Comparison of ENCODE assay signal across 14 cellular contexts in genomic region chr12:132872975-132873421, GRCh38. TPM values are rescaled to one million over a fixed set of nuclear protein-coding genes. Genes with fewer than 3 reads are reported as not detected.
A peak's percentile ranks its signal among the peaks of the same experiment; 100 is the strongest.
DNase-seq lines count a peak whose midpoint lies in the region; ATAC-seq and TF ChIP-seq lines count a peak whose summit lies in the region.
"Had no signal": no experiment of that assay in that cellular context is flagged by ENCODE, and none has a peak within 500 bp of the region (broad histone marks: within the 10 kb centered on the region; RNA-seq: fewer than 3 reads in every experiment).

No MANE protein-coding gene starts in this region.

- CTCF ChIA-PET in CD8-positive, alpha-beta T cell (lab: Charles Lee): interaction anchor here (0.6 to 2.6 kb wide), 5 partner anchors 11 to 105 kb away, joined by 3 to 7 read pairs (median 4); no protein-coding TSS in a partner anchor
- CTCF ChIA-PET in naive thymus-derived CD4-positive, alpha-beta T cell (lab: Charles Lee): interaction anchor here (0.5 to 1.7 kb wide), 3 partner anchors 31 to 101 kb away, joined by 4 to 6 read pairs (median 4); no protein-coding TSS in a partner anchor

- DNase-seq in CD8-positive, alpha-beta T cell: peak in 5 of 7 experiments; percentile 24 to 70 (median 40)
- DNase-seq in activated naive CD4-positive, alpha-beta T cell treated with anti-CD3 and anti-CD28 coated beads, Interleukin-2, amount 50 U/mL, for 72 hours (ENCODE audit: low spot score in 2 of 2): peak in 1 of 2 donors; percentile 24
- DNase-seq in naive thymus-derived CD4-positive, alpha-beta T cell: peak in 6 of 9 donors; percentile 30 to 54 (median 48)
- no peak for DNase-seq in ecto neural progenitor cell (ENCODE audit: low spot score)
- DNase-seq: BE2C, DMS53, KG1, left lung, NCI-H2171, RPMI8226 had no signal

- intact Hi-C loops in CD8-positive, alpha-beta T cell (cut with DNase I, micrococcal nuclease): loop anchor here (2.0 to 5.0 kb wide), 2 partner anchors 14 to 36 kb away; partner anchors contain the start of gene CHFR (in 1 of the 2)
- intact Hi-C loops in naive thymus-derived CD4-positive, alpha-beta T cell (cut with micrococcal nuclease): loop anchor here (2.0 kb wide), 1 partner anchor 14 kb away; the partner anchor contains the start of gene CHFR (in 2 of the 2)

- H3K27ac Mint-ChIP-seq in CD8-positive, alpha-beta T cell: peak overlapping the region; percentile 94
- peak overlapping the region; percentile 76 for H3K27ac Mint-ChIP-seq in T-helper 1 cell treated with Interleukin-12 subunit alpha and Interleukin-12 subunit beta and Interleukin-4 antibody, amounts not matched to agents 30 μg/mL and 1 μg/mL, for 36 hours
- H3K27ac Mint-ChIP-seq in activated naive CD4-positive, alpha-beta T cell treated with anti-CD3 and anti-CD28 coated beads, Interleukin-2, amount 50 U/mL, for 72 hours: peak overlapping the region; percentile 46 to 85
- peak overlapping the region; percentile 81 to 96 (median 89) for H3K27ac Mint-ChIP-seq in naive thymus-derived CD4-positive, alpha-beta T cell

- peaks cover 21% of the 10 kb centered on the region for H3K4me1 ChIP-seq in CD8-positive, alpha-beta T cell (ENCODE audit: insufficient read depth, low read length)
- H3K4me1 ChIP-seq in naive thymus-derived CD4-positive, alpha-beta T cell (ENCODE audit: control insufficient read depth in 2 of 2, insufficient read depth in 2 of 2, low read length in 2 of 2): peaks cover 4 to 21% of the 10 kb centered on the region in 2 donors
- H3K4me1 ChIP-seq: BE2C, left lung had no signal

- H3K36me3 ChIP-seq in CD8-positive, alpha-beta T cell (ENCODE audit: insufficient read depth, low read length): peaks cover 23% of the 10 kb centered on the region
- H3K36me3 ChIP-seq in naive thymus-derived CD4-positive, alpha-beta T cell (ENCODE audit: control insufficient read depth in 2 of 3, insufficient read depth in 3 of 3, low read length in 3 of 3): peaks cover 0 to 70% (median 24%) of the 10 kb centered on the region in 3 experiments

- H3K9me3 Mint-ChIP-seq in CD8-positive, alpha-beta T cell: no peaks in the 10 kb centered on the region
- H3K9me3 Mint-ChIP-seq in T-helper 1 cell treated with Interleukin-12 subunit alpha and Interleukin-12 subunit beta and Interleukin-4 antibody, amounts not matched to agents 30 μg/mL and 1 μg/mL, for 36 hours: no peaks in the 10 kb centered on the region
- no peaks in the 10 kb centered on the region for H3K9me3 Mint-ChIP-seq in activated naive CD4-positive, alpha-beta T cell treated with anti-CD3 and anti-CD28 coated beads, Interleukin-2, amount 50 U/mL, for 72 hours
- no peaks in the 10 kb centered on the region for H3K9me3 Mint-ChIP-seq in naive thymus-derived CD4-positive, alpha-beta T cell

- H3K9me3 ChIP-seq in CD8-positive, alpha-beta T cell (ENCODE audit: low read length): no peaks in the 10 kb centered on the region
- H3K9me3 ChIP-seq in naive thymus-derived CD4-positive, alpha-beta T cell (ENCODE audit: control insufficient read depth in 2 of 3, low read length in 3 of 3): no peaks in the 10 kb centered on the region
- H3K9me3 ChIP-seq: BE2C, left lung had no signal

- peak overlapping the region; percentile 75 for H3K4me3 Mint-ChIP-seq in CD8-positive, alpha-beta T cell
- peak overlapping the region; percentile 18 for H3K4me3 Mint-ChIP-seq in T-helper 1 cell treated with Interleukin-12 subunit alpha and Interleukin-12 subunit beta and Interleukin-4 antibody, amounts not matched to agents 30 μg/mL and 1 μg/mL, for 36 hours
- peak overlapping the region in 9 of 10 donors; percentile 45 to 81 (median 74) for H3K4me3 Mint-ChIP-seq in naive thymus-derived CD4-positive, alpha-beta T cell

- no peaks in the 10 kb centered on the region for H3K27me3 ChIP-seq in CD8-positive, alpha-beta T cell (ENCODE audit: insufficient read depth, low read length)
- no peaks in the 10 kb centered on the region for H3K27me3 ChIP-seq in naive thymus-derived CD4-positive, alpha-beta T cell (ENCODE audit: control insufficient read depth in 2 of 2, insufficient read depth in 2 of 2, low read length in 2 of 2)
- H3K27me3 ChIP-seq: BE2C, left lung had no signal

- peaks cover 25% of the 10 kb centered on the region for H3K4me1 Mint-ChIP-seq in CD8-positive, alpha-beta T cell (ENCODE audit: low read depth)
- H3K4me1 Mint-ChIP-seq in T-helper 1 cell treated with Interleukin-12 subunit alpha and Interleukin-12 subunit beta and Interleukin-4 antibody, amounts not matched to agents 30 μg/mL and 1 μg/mL, for 36 hours (ENCODE audit: low read depth): peaks cover 20% of the 10 kb centered on the region
- H3K4me1 Mint-ChIP-seq in naive thymus-derived CD4-positive, alpha-beta T cell: peaks cover 10 to 38% (median 27%) of the 10 kb centered on the region in 7 donors

- POLR2A ChIA-PET in CD8-positive, alpha-beta T cell (lab: Charles Lee): interaction anchor here (0.8 to 2.3 kb wide), 8 partner anchors 8 to 111 kb away, joined by 3 to 16 read pairs (median 6); partner anchors contain the start of genes CHFR and GOLGA3
- POLR2A ChIA-PET in naive thymus-derived CD4-positive, alpha-beta T cell (lab: Charles Lee): interaction anchor here (1.5 to 2.9 kb wide), 4 partner anchors 14 to 44 kb away, joined by 4 to 25 read pairs (median 6); partner anchors contain the start of genes CHFR and GOLGA3

- peak; percentile 66 for ATAC-seq in CD8-positive, alpha-beta T cell
- ATAC-seq in activated naive CD4-positive, alpha-beta T cell treated with anti-CD3 and anti-CD28 coated beads, Interleukin-2, amount 50 U/mL, for 72 hours: peak; percentile 73 to 80
- peak; percentile 64 for ATAC-seq in naive thymus-derived CD4-positive, alpha-beta T cell
- ATAC-seq in GM21390 (IDR thresholded peaks at IDR 0.05; ENCODE audit: unreplicated experiment) (no peak), GM21447 (IDR thresholded peaks at IDR 0.05; ENCODE audit: unreplicated experiment) (no peak)
- ATAC-seq: activated CD4-positive, CD25-positive, alpha-beta regulatory T cell treated with anti-CD3 and anti-CD28 coated beads, Interleukin-2, amount 50 U/mL, for 24 hours; left lung had no signal

- no peak overlapping the region for H3K4me3 ChIP-seq in CD8-positive, alpha-beta T cell (ENCODE audit: low read depth, low read length)
- H3K4me3 ChIP-seq in naive thymus-derived CD4-positive, alpha-beta T cell (ENCODE audit: low read length): no peak overlapping the region
- H3K4me3 ChIP-seq: left lung had no signal

- H3K36me3 Mint-ChIP-seq in CD8-positive, alpha-beta T cell: peaks cover 67% of the 10 kb centered on the region
- peaks cover 38% of the 10 kb centered on the region for H3K36me3 Mint-ChIP-seq in T-helper 1 cell treated with Interleukin-12 subunit alpha and Interleukin-12 subunit beta and Interleukin-4 antibody, amounts not matched to agents 30 μg/mL and 1 μg/mL, for 36 hours (ENCODE audit: low read depth)
- H3K36me3 Mint-ChIP-seq in activated naive CD4-positive, alpha-beta T cell treated with anti-CD3 and anti-CD28 coated beads, Interleukin-2, amount 50 U/mL, for 72 hours: peaks cover 0 to 27% of the 10 kb centered on the region in 2 donors
- H3K36me3 Mint-ChIP-seq in naive thymus-derived CD4-positive, alpha-beta T cell: peaks cover 3 to 46% (median 29%) of the 10 kb centered on the region in 5 donors

- H3K27ac ChIP-seq in CD8-positive, alpha-beta T cell (ENCODE audit: low read depth, low read length): peak overlapping the region; percentile 36
- peak overlapping the region; percentile 62 for H3K27ac ChIP-seq in naive thymus-derived CD4-positive, alpha-beta T cell (ENCODE audit: low read depth, low read length)
- H3K27ac ChIP-seq: left lung had no signal

- no peak for TF ChIP-seq CTCF in CD8-positive, alpha-beta T cell (IDR thresholded peaks at IDR 0.05)

- H3K27me3 Mint-ChIP-seq in CD8-positive, alpha-beta T cell (ENCODE audit: low read depth): no peaks in the 10 kb centered on the region
- H3K27me3 Mint-ChIP-seq in T-helper 1 cell treated with Interleukin-12 subunit alpha and Interleukin-12 subunit beta and Interleukin-4 antibody, amounts not matched to agents 30 μg/mL and 1 μg/mL, for 36 hours (ENCODE audit: low read depth): no peaks in the 10 kb centered on the region
- H3K27me3 Mint-ChIP-seq in naive thymus-derived CD4-positive, alpha-beta T cell: no peaks in the 10 kb centered on the region

RNA-seq across cellular contexts. Expression of gene CHFR, which starts 14.4 kb away (rescaled TPM):
- 10 to 100 TPM; 70.6 to 81.1 TPM for total RNA-seq in CD8-positive, alpha-beta T cell
- total RNA-seq in activated naive CD4-positive, alpha-beta T cell treated with anti-CD3 and anti-CD28 coated beads, Interleukin-2, amount 50 U/mL, for 72 hours: 10 to 100 TPM; 60.4 to 73.2 TPM
- total RNA-seq in naive thymus-derived CD4-positive, alpha-beta T cell: 10 to 100 TPM; 66.7 to 97.8 (median 81.7) TPM
- 10 to 100 TPM; 25.2 to 44.4 TPM for polyA plus RNA-seq in naive thymus-derived CD4-positive, alpha-beta T cell

RNA-seq across cellular contexts. Expression of gene GOLGA3, which starts 44.3 kb away (rescaled TPM):
- 10 to 100 TPM; 31.7 to 33.8 TPM for total RNA-seq in CD8-positive, alpha-beta T cell
- 10 to 100 TPM; 44.0 to 52.7 TPM for total RNA-seq in activated naive CD4-positive, alpha-beta T cell treated with anti-CD3 and anti-CD28 coated beads, Interleukin-2, amount 50 U/mL, for 72 hours
- 10 to 100 TPM; 46.3 to 65.7 (median 63.6) TPM for total RNA-seq in naive thymus-derived CD4-positive, alpha-beta T cell
- 10 to 100 TPM; 11.7 to 16.6 TPM for polyA plus RNA-seq in naive thymus-derived CD4-positive, alpha-beta T cell

Comparison
In these comparisons a context has a peak if more than half of its experiments do, and no peak if none do; other contexts are left out.
1. ATAC-seq: peak in CD8-positive, alpha-beta T cell (single experiment), activated naive CD4-positive, alpha-beta T cell treated with anti-CD3 and anti-CD28 coated beads, Interleukin-2, amount 50 U/mL, for 72 hours (2 of 2) and naive thymus-derived CD4-positive, alpha-beta T cell (single experiment); none in GM21390 (single experiment) and GM21447 (single experiment).
2. H3K4me3 Mint-ChIP-seq: peak in every context shown above with its lines; median percentile 75 in CD8-positive, alpha-beta T cell; 74 in naive thymus-derived CD4-positive, alpha-beta T cell; 18 in T-helper 1 cell treated with Interleukin-12 subunit alpha and Interleukin-12 subunit beta and Interleukin-4 antibody, amounts not matched to agents 30 μg/mL and 1 μg/mL, for 36 hours.
3. Peak in every context shown above with its lines, with median percentiles within 50 percentile points of each other: H3K27ac Mint-ChIP-seq.